8 cellular contexts compared by ENCODE assay signal in genomic region chr2:176178271-176178806, GRCh38. TPM values are rescaled to one million over a fixed set of nuclear protein-coding genes. Genes with fewer than 3 reads are reported as not detected.
DNase-seq lines count a peak whose midpoint lies in the region; ATAC-seq and TF ChIP-seq lines count a peak whose summit lies in the region.

No MANE protein-coding gene starts in this region.

- H3K9me3 ChIP-seq in endodermal cell (ENCODE audit: control insufficient read depth, low read length) (no peaks in the 10 kb centered on the region), tibial nerve (no peaks in the 10 kb centered on the region)

- no peaks in the 10 kb centered on the region for H3K9me3 Mint-ChIP-seq in endodermal cell

- H3K36me3 Mint-ChIP-seq in endodermal cell (ENCODE audit: low read depth), result no peaks in the 10 kb centered on the region

- no peak for TF ChIP-seq EP300 in tibial nerve (IDR thresholded peaks at IDR 0.05)

- H3K36me3 ChIP-seq in endodermal cell (ENCODE audit: control insufficient read depth, insufficient read depth, low read length) (no peaks in the 10 kb centered on the region), tibial nerve (no peaks in the 10 kb centered on the region)

- H3K4me1 Mint-ChIP-seq in endodermal cell, result peaks cover 23% of the 10 kb centered on the region

- H3K27ac ChIP-seq in endodermal cell (ENCODE audit: low read depth, low read length) (no peak overlapping the region), tibial nerve (peak overlapping the region in 1 of 4 donors; percentile 48)

- H3K9ac ChIP-seq in endodermal cell (ENCODE audit: extremely low read depth, low read length, poor library complexity, severe bottlenecking), result no peak overlapping the region

- WGBS in endodermal cell (ENCODE audit: insufficient coverage in 1 of 2, insufficient read length in 1 of 2), 2 experiments, result 0 to 3% methylated on average over 10 to 40 of the region's 40 CpGs
- 3 to 9% methylated on average over 21 to 34 of the region's 40 CpGs for WGBS in tibial nerve, 2 donors

- H3K27me3 ChIP-seq in endodermal cell (ENCODE audit: control insufficient read depth, insufficient read depth, low read length, poor library complexity, severe bottlenecking) (peaks cover 100% of the 10 kb centered on the region), tibial nerve (peaks cover 3 to 73% of the 10 kb centered on the region in 2 donors)

- H3K4me1 ChIP-seq in endodermal cell (ENCODE audit: control insufficient read depth, insufficient read depth, low read length) (peaks cover 13% of the 10 kb centered on the region), tibial nerve (peaks cover 0 to 29% (median 3%) of the 10 kb centered on the region in 4 donors)

- peak; percentile 46 for DNase-seq in GM20000 (ENCODE audit: low spot score)
- DNase-seq in NCI-H2196 (lab: John Stamatoyannopoulos, UW; ENCODE audit: unreplicated experiment), result peak; percentile 76
- peak; percentile 82 for DNase-seq in endodermal cell
- peak; percentile 77 for DNase-seq in renal cortical epithelial cell (ENCODE audit: low read depth)
- no peak for DNase-seq in NCI-H1694 (lab: John Stamatoyannopoulos, UW)
- DNase-seq in tibial nerve (ENCODE audit: low spot score in 2 of 2), result no peak

- H3K4me3 Mint-ChIP-seq in endodermal cell, result peak overlapping the region; percentile 56

- H3K27me3 Mint-ChIP-seq in endodermal cell (ENCODE audit: insufficient read depth), result peaks cover 100% of the 10 kb centered on the region

- TF ChIP-seq CTCF in GM20000 (IDR thresholded peaks at IDR 0.05; ENCODE audit: extremely low read depth, missing control alignments) (no peak), endodermal cell (conservative IDR thresholded peaks at IDR 0.05) (no peak), tibial nerve (IDR thresholded peaks at IDR 0.05) (no peak)

- H3K4me3 ChIP-seq in endodermal cell (ENCODE audit: low read length), result peak overlapping the region; percentile 47
- peak overlapping the region in 2 of 4 donors; percentile 23 to 40 for H3K4me3 ChIP-seq in tibial nerve

- ATAC-seq in GM18498 (IDR thresholded peaks at IDR 0.05; ENCODE audit: unreplicated experiment), result no peak
- no peak for ATAC-seq in HG03354 (IDR thresholded peaks at IDR 0.05; ENCODE audit: poor library complexity, severe bottlenecking, unreplicated experiment)

- no peak for TF ChIP-seq POLR2A in tibial nerve (IDR thresholded peaks at IDR 0.05)

- H3K27ac Mint-ChIP-seq in endodermal cell, result no peak overlapping the region

RNA-seq across cellular contexts. Expression of gene HOXD1, which starts 10.1 kb away (rescaled TPM):
- total RNA-seq in endodermal cell, result under 1 TPM; 0.18 TPM
- polyA plus RNA-seq in endodermal cell (2013, experiment 1 of 2), result 1.5 TPM
- 1.4 TPM for polyA plus RNA-seq in endodermal cell (2013, experiment 2 of 2)
- 4.2 and 15.7 TPM in 2 replicates for total RNA-seq in renal cortical epithelial cell
- 1 to 10 TPM in 1 of 4 donors, under 1 TPM in 2, not detected in 1; 0.44 to 1.8 (median 0.63) TPM for total RNA-seq in tibial nerve

RNA-seq across cellular contexts. Expression of gene HOXD3, which starts 21.2 kb away (rescaled TPM):
- total RNA-seq in endodermal cell, result not detected
- polyA plus RNA-seq in endodermal cell (2013, experiment 1 of 2), result 4.2 TPM
- 4.3 TPM for polyA plus RNA-seq in endodermal cell (2013, experiment 2 of 2)
- 2.3 and 26.9 TPM in 2 replicates for total RNA-seq in renal cortical epithelial cell
- 10 to 100 TPM; 10.5 to 11.7 (median 11.0) TPM for total RNA-seq in tibial nerve

RNA-seq across cellular contexts. Expression of gene HOXD4, which starts 27.0 kb away (rescaled TPM):
- total RNA-seq in endodermal cell (not detected), renal cortical epithelial cell (6.6 and 23.2 TPM in 2 replicates), tibial nerve (10 to 100 TPM in 3 of 4 donors, 1 to 10 TPM in 1; 3.8 to 17.1 (median 16.6) TPM)
- polyA plus RNA-seq in endodermal cell (2013, experiment 1 of 2), result 23.7 TPM
- polyA plus RNA-seq in endodermal cell (2013, experiment 2 of 2), result 13.2 TPM

RNA-seq across cellular contexts. Expression of gene HOXD8, which starts 48.8 kb away (rescaled TPM):
- total RNA-seq in endodermal cell, result not detected
- polyA plus RNA-seq in endodermal cell (2013, experiment 1 of 2), result 3.6 TPM
- polyA plus RNA-seq in endodermal cell (2013, experiment 2 of 2), result 2.2 TPM
- 13.4 and 41.9 TPM in 2 replicates for total RNA-seq in renal cortical epithelial cell
- 10 to 100 TPM; 12.6 to 19.5 (median 16.7) TPM for total RNA-seq in tibial nerve

RNA-seq across cellular contexts. Expression of gene HOXD9, which starts 55.8 kb away (rescaled TPM):
- total RNA-seq in endodermal cell (not detected), renal cortical epithelial cell (2.4 and 15.7 TPM in 2 replicates), tibial nerve (1 to 10 TPM; 1.9 to 9.4 (median 5.9) TPM)
- 5.2 TPM for polyA plus RNA-seq in endodermal cell (2013, experiment 1 of 2)
- 2.4 TPM for polyA plus RNA-seq in endodermal cell (2013, experiment 2 of 2)

Comparison
In these comparisons a context has a peak if more than half of its experiments do, and no peak if none do; other contexts are left out.
1. DNase-seq: peak in GM20000 (single experiment), NCI-H2196 (single experiment), endodermal cell (single experiment) and renal cortical epithelial cell (single experiment); none in NCI-H1694 (single experiment) and tibial nerve (0 of 2).